Comparison of ENCODE assay signal across 1 cellular context in the genomic region with DNA sequence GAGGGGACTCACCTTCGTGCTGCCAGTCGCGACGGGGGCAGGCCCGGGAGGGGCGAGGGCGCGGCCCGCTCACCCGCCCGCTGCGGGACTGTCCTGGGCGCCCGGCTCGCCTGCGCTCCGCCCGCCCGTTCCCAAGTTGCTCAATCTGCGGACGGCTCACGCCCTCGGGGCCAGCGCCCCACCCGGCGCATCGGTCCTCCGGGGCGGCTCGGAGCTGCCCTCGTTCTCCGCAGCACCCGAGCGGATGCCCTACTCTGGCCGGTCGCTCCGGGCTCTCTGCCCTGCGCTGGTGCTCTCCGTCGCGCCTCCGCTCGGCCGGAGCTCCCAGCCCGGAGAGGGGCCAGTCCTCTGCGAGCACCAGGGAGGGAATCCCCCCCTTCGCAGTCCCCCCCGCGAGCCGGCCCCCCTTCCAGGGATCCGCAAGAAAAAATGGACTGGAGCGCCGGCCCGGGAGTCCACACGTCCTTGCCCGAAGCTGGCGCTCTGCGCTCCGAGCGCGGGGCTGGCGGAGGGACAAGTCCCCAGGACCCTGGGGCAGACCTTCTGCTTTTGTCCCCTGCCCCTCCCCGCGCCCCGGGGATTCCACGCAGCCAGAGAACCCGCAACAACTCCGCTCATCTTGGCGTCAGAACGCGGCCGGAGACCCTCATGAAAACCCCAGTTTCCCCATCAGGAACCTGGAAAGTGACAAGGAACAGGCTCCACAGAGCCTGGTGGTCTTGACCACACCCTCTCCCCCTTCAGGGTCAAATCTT.
TF ChIP-seq lines count a peak whose summit lies in the region.

A gene with protein sequence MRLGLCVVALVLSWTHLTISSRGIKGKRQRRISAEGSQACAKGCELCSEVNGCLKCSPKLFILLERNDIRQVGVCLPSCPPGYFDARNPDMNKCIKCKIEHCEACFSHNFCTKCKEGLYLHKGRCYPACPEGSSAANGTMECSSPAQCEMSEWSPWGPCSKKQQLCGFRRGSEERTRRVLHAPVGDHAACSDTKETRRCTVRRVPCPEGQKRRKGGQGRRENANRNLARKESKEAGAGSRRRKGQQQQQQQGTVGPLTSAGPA (minus strand): TSS at position 339 of the 755 bp plus-strand sequence. CDS start 5,231 bp downstream, outside the sequence.

TF ChIP-seq in WTC11, 78 proteins besides CTCF, POLR2A, EP300 and RAD21 (continued from another document):
- no peak for TF ChIP-seq NFE2L1 (CRISPR knock-in tag; IDR thresholded peaks at IDR 0.05)
